8 cellular contexts compared by ENCODE assay signal in genomic region chrX:119852410-119853353, GRCh38. TPM values are rescaled to one million over a fixed set of nuclear protein-coding genes. Genes with fewer than 3 reads are reported as not detected.
A peak's percentile ranks its signal among the peaks of the same experiment; 100 is the strongest.
DNase-seq lines count a peak whose midpoint lies in the region; ATAC-seq and TF ChIP-seq lines count a peak whose summit lies in the region.

Gene UPF3B (minus strand): TSS chrX:119852963. CDS start chrX:119852928, 35 bp downstream.

- in situ Hi-C loops in transverse colon (cut with MboI; ENCODE audit: low pct_ligation_motif_present in 1 of 4, low pct_unique_long_range_greater_than_20kb in 1 of 4, low sequenced_read_pairs in 3 of 4) = no loop called here

- no peaks in the 10 kb centered on the region for H3K79me2 ChIP-seq in parathyroid adenoma

- H3K9ac ChIP-seq in adipocyte (ENCODE audit: low read length) = peak within 1 kb of the TSS; percentile 87
- H3K9ac ChIP-seq in parathyroid adenoma = no peak within 1 kb of the TSS

- TF ChIP-seq EP300 in transverse colon (IDR thresholded peaks at IDR 0.05; ENCODE audit: low read depth) = no peak

- peak within 1 kb of the TSS; percentile 73 for H3K4me2 ChIP-seq in parathyroid adenoma (ENCODE audit: low read length)

- no peaks in the 10 kb centered on the region for H3K36me3 ChIP-seq in adipocyte (ENCODE audit: control insufficient read depth, insufficient read depth, low read length, severe bottlenecking)
- H3K36me3 ChIP-seq in cardiac muscle cell = peaks cover 8% of the 10 kb centered on the region
- no peaks in the 10 kb centered on the region for H3K36me3 ChIP-seq in parathyroid adenoma (ENCODE audit: control insufficient read depth, insufficient read depth, low read length)
- no peaks in the 10 kb centered on the region for H3K36me3 ChIP-seq in transverse colon

- intact Hi-C loops in transverse colon (cut with DNase I; ENCODE audit: low total_unique reads) = no loop called here

- H3K27ac ChIP-seq in cardiac muscle cell = peak within 1 kb of the TSS; percentile 92
- H3K27ac ChIP-seq in parathyroid adenoma = peak within 1 kb of the TSS; percentile 87
- peak within 1 kb of the TSS; percentile 88 to 95 (median 94) for H3K27ac ChIP-seq in transverse colon

- DNase-seq in GM12865 (ENCODE audit: low read depth) (peak; percentile 98), NCI-H1417 treated with DMSO at 0.1 percent for 48 hours (lab: John Stamatoyannopoulos, UW) (peak; percentile 93), T follicular helper cell (ENCODE audit: low read depth) (peak; percentile 92), adipocyte (ENCODE audit: low read depth) (peak; percentile 98), cardiac muscle cell (ENCODE audit: low read depth in 1 of 2, low spot score in 1 of 2) (peak; percentile 97 to 98), transverse colon (peak; percentile 97)

- H3K9me3 ChIP-seq in adipocyte (ENCODE audit: control insufficient read depth, low read length) (no peaks in the 10 kb centered on the region), cardiac muscle cell (ENCODE audit: low read depth) (no peaks in the 10 kb centered on the region), parathyroid adenoma (ENCODE audit: control insufficient read depth, low read length) (no peaks in the 10 kb centered on the region), transverse colon (no peaks in the 10 kb centered on the region)

- H3K4me3 ChIP-seq in GM12865 (ENCODE audit: low read depth, low read length) = peak within 1 kb of the TSS; percentile 91
- peak within 1 kb of the TSS; percentile 88 for H3K4me3 ChIP-seq in adipocyte (ENCODE audit: low read length)
- peak within 1 kb of the TSS; percentile 81 for H3K4me3 ChIP-seq in cardiac muscle cell
- H3K4me3 ChIP-seq in parathyroid adenoma (ENCODE audit: low read depth, low read length) = peak within 1 kb of the TSS; percentile 88
- peak within 1 kb of the TSS; percentile 60 to 83 (median 68) for H3K4me3 ChIP-seq in transverse colon

- 33% methylated on average over 53 of the region's 53 CpGs; no CpG with 5 or more reads in 1 of the 2 donors for WGBS in transverse colon (ENCODE audit: low coverage in 1 of 2), 2 donors

- TF ChIP-seq CTCF in GM12865 (IDR thresholded peaks at IDR 0.05; ENCODE audit: insufficient read depth, low read depth, low read length, missing control alignments) (no peak), cardiac muscle cell (IDR thresholded peaks at IDR 0.05; ENCODE audit: low read depth, low read length) (no peak), parathyroid adenoma (IDR thresholded peaks at IDR 0.05) (no peak), transverse colon (IDR thresholded peaks at IDR 0.05) (no peak)

- peaks cover 3% of the 10 kb centered on the region for H3K4me1 ChIP-seq in adipocyte (ENCODE audit: control insufficient read depth, insufficient read depth, low read length)
- peaks cover 3% of the 10 kb centered on the region for H3K4me1 ChIP-seq in cardiac muscle cell (ENCODE audit: low read depth)
- no peaks in the 10 kb centered on the region for H3K4me1 ChIP-seq in parathyroid adenoma
- peaks cover 0 to 7% (median 2%) of the 10 kb centered on the region in 4 donors for H3K4me1 ChIP-seq in transverse colon

- peak within 1 kb of the TSS; percentile 87 for H2AFZ ChIP-seq in parathyroid adenoma

- ATAC-seq in HG02763 (IDR thresholded peaks at IDR 0.05; ENCODE audit: unreplicated experiment) = peak; percentile 93

- TF ChIP-seq POLR2A in transverse colon (IDR thresholded peaks at IDR 0.05) = peak; percentile 77

- H3K27me3 ChIP-seq in adipocyte (replicated peaks; ENCODE audit: control insufficient read depth, insufficient read depth, low read length) = peaks cover under 1% of the 10 kb centered on the region
- no peaks in the 10 kb centered on the region for H3K27me3 ChIP-seq in cardiac muscle cell
- no peaks in the 10 kb centered on the region for H3K27me3 ChIP-seq in parathyroid adenoma (ENCODE audit: control insufficient read depth, insufficient read depth, low read length)
- H3K27me3 ChIP-seq in transverse colon = no peaks in the 10 kb centered on the region

RNA-seq across cellular contexts. Expression of gene UPF3B, which starts in this region (rescaled TPM):
- 5.4 and 5.5 TPM in 2 replicates for total RNA-seq in cardiac muscle cell
- polyA plus RNA-seq in cardiac muscle cell = 22.2 and 25.1 TPM in 2 replicates
- 10 to 100 TPM in 1 of 4 donors, 1 to 10 TPM in 3; 3.4 to 16.8 (median 5.7) TPM for total RNA-seq in transverse colon

Comparison
In these comparisons a context has a peak if more than half of its experiments do, and no peak if none do; other contexts are left out.
1. Peak in every context shown above with its lines: DNase-seq, ATAC-seq, H3K4me3 ChIP-seq and H3K27ac ChIP-seq.